ENCODE assay signal across 16 cellular contexts in the genomic region with DNA sequence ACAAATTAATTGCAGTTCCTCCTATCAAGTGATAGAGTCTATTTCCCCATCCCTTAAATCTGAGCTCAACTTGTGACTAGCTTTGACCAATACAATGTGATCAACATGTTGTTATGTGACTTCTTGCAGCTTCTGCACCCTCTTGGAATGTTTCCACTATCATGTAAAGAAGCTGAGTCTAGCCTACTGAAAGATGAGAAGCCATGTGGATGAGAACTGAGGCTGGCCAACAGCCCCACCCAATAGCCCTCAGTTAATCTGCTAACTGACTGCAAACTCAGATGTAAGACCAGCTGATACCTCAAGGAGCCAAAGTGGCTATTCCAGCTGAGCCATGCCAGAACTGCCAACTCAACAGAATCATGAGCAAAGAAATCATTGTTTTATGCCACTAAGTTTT. TPM values are rescaled to one million over a fixed set of nuclear protein-coding genes. Genes with fewer than 3 reads are reported as not detected.
DNase-seq lines count a peak whose midpoint lies in the region; ATAC-seq and TF ChIP-seq lines count a peak whose summit lies in the region.
"Had no signal": no experiment of that assay in that cellular context is flagged by ENCODE, and none has a peak within 500 bp of the region (broad histone marks: within the 10 kb centered on the region; RNA-seq: fewer than 3 reads in every experiment).

No MANE protein-coding gene starts in this region.

- CTCF ChIA-PET in AG04450 (lab: Charles Lee), result interaction anchor here (2.2 to 2.5 kb wide), 3 partner anchors 13 to 149 kb away, joined by 9 to 21 read pairs (median 19); no protein-coding TSS in a partner anchor

- no peaks in the 10 kb centered on the region for H3K27me3 ChIP-seq in AG04450 (ENCODE audit: control insufficient read depth, insufficient read depth, low read length)
- H3K27me3 ChIP-seq in gastrocnemius medialis, result no peaks in the 10 kb centered on the region

- TF ChIP-seq CTCF in AG04450 (IDR thresholded peaks at IDR 0.05; ENCODE audit: low read depth, low read length) (no peak), cardiac fibroblast (IDR thresholded peaks at IDR 0.05; ENCODE audit: low read depth, low read length) (no peak), fibroblast of villous mesenchyme (IDR thresholded peaks at IDR 0.05; ENCODE audit: insufficient read depth, low read depth, low read length) (no peak), gastrocnemius medialis (IDR thresholded peaks at IDR 0.05 in 4 of 5, conservative IDR thresholded peaks at IDR 0.05 in 1 of 5) (no peak)

- in situ Hi-C loops in gastrocnemius medialis (cut with MboI; ENCODE audit: low sequenced_read_pairs in 4 of 4), result no loop called here

- ATAC-seq in HG02884 (IDR thresholded peaks at IDR 0.05; ENCODE audit: unreplicated experiment) (no peak), gastrocnemius medialis (no peak), GM21381 (IDR thresholded peaks at IDR 0.05; ENCODE audit: unreplicated experiment) (no peak)
- ATAC-seq: PC-3 had no signal

- no peaks in the 10 kb centered on the region for H3K9me3 ChIP-seq in AG04450 (ENCODE audit: control insufficient read depth, insufficient read depth, low read length)
- no peaks in the 10 kb centered on the region for H3K9me3 ChIP-seq in gastrocnemius medialis

- DNase-seq in AG04450 (ENCODE audit: low read depth, low spot score) (no peak), HCEC 1CT (peak; percentile 41), cardiac fibroblast (ENCODE audit: low read depth in 2 of 2) (peak; percentile 8 to 17), fibroblast of villous mesenchyme (ENCODE audit: low read depth) (peak; percentile 21), gastrocnemius medialis (no peak), HuH-7 (ENCODE audit: low spot score) (no peak)
- DNase-seq: AML-193; CD4-positive, CD25-positive, alpha-beta regulatory T cell; DMS79 treated with DMSO at 0.1 percent for 48 hours; GDM1; GOT3; NCI-H146; NCI-H446; PC-3 had no signal

- peaks cover 0 to 4% of the 10 kb centered on the region in 2 donors for H3K4me1 ChIP-seq in gastrocnemius medialis

- H3K4me3 ChIP-seq in AG04450 (ENCODE audit: low read depth, low read length), result no peak overlapping the region
- H3K4me3 ChIP-seq in cardiac fibroblast (replicated peaks in 1 of 2; ENCODE audit: low read depth in 2 of 2, low read length in 2 of 2), result no peak overlapping the region
- no peak overlapping the region for H3K4me3 ChIP-seq in fibroblast of villous mesenchyme (ENCODE audit: low read depth, low read length)
- H3K4me3 ChIP-seq in gastrocnemius medialis, result no peak overlapping the region

- POLR2A ChIA-PET in AG04450 (lab: Yijun Ruan, JAX), result interaction anchor here (1.9 kb wide), 1 partner anchor 149 kb away, joined by 9 read pairs; no protein-coding TSS in a partner anchor

- no peak for TF ChIP-seq POLR2A in gastrocnemius medialis (IDR thresholded peaks at IDR 0.05)

- intact Hi-C loops in gastrocnemius medialis (cut with DNase I; ENCODE audit: low total_unique reads), result no loop called here

- H3K27ac ChIP-seq in AG04450 (ENCODE audit: low read depth, low read length) (peak overlapping the region; percentile 13), gastrocnemius medialis (no peak overlapping the region)

- H3K36me3 ChIP-seq in gastrocnemius medialis, result no peaks in the 10 kb centered on the region

RNA-seq across cellular contexts. Expression of a gene that starts 44.0 kb away (rescaled TPM):
- polyA plus RNA-seq in AG04450 (2011; rRNA removed), result 5.6 and 6.5 TPM in 2 replicates
- polyA minus RNA-seq in AG04450 (2011; rRNA and poly(A)+ RNA removed), result 11.6 and 21.3 TPM in 2 replicates
- total RNA-seq in fibroblast of villous mesenchyme, result 56.7 and 88.9 TPM in 2 replicates
- total RNA-seq in gastrocnemius medialis, result 10 to 100 TPM in 3 of 4 donors, 1 to 10 TPM in 1; 6.6 to 21.9 (median 10.7) TPM

Comparison
In these comparisons a context has a peak if more than half of its experiments do, and no peak if none do; other contexts are left out.
1. DNase-seq: peak in HCEC 1CT (single experiment), cardiac fibroblast (2 of 2) and fibroblast of villous mesenchyme (single experiment); none in AG04450 (single experiment), gastrocnemius medialis (0 of 2) and HuH-7 (single experiment).